9 cellular contexts compared by ENCODE assay signal in genomic region chr11:46889689-46890475, GRCh38. TPM values are rescaled to one million over a fixed set of nuclear protein-coding genes. Genes with fewer than 3 reads are reported as not detected.
DNase-seq lines count a peak whose midpoint lies in the region; ATAC-seq and TF ChIP-seq lines count a peak whose summit lies in the region.
"Had no signal": no experiment of that assay in that cellular context is flagged by ENCODE, and none has a peak within 500 bp of the region (broad histone marks: within the 10 kb centered on the region; RNA-seq: fewer than 3 reads in every experiment).

No MANE protein-coding gene starts in this region.

- DNase-seq in DMS 273 (lab: John Stamatoyannopoulos, UW; ENCODE audit: unreplicated experiment), result peak; percentile 82
- peak; percentile 77 for DNase-seq in NCI-H460 (ENCODE audit: extremely low read depth, low read depth)
- peak; percentile 83 for DNase-seq in activated CD4-positive, alpha-beta T cell treated with anti-CD3 and anti-CD28 coated beads for 36 hours
- DNase-seq in colonic mucosa, result peak; percentile 83
- DNase-seq in lower leg skin (ENCODE audit: low spot score in 2 of 2), result peak; percentile 84 to 91
- DNase-seq in stimulated activated CD4-positive, alpha-beta T cell treated with anti-CD3 and anti-CD28 coated beads, TNF-alpha, amount 100 ng/mL, for 48 hours (ENCODE audit: low read depth in 3 of 3), result peak; percentile 45 to 60 (median 57)

- no peaks in the 10 kb centered on the region for H3K36me3 Mint-ChIP-seq in activated CD4-positive, alpha-beta T cell treated with anti-CD3 and anti-CD28 coated beads for 36 hours (ENCODE audit: low read depth)
- H3K36me3 Mint-ChIP-seq: activated naive CD4-positive, alpha-beta T cell treated with anti-CD3 and anti-CD28 coated beads, Interleukin-2, amount 50 U/mL, for 24 hours had no signal

- TF ChIP-seq POLR2A in lower leg skin (IDR thresholded peaks at IDR 0.05), result no peak

- intact Hi-C loops in activated CD4-positive, alpha-beta T cell treated with anti-CD3 and anti-CD28 coated beads for 36 hours (cut with DNase I, micrococcal nuclease), result loop anchor here (1.0 to 10.0 kb wide), 3 partner anchors 263 to 465 kb away; partner anchors contain the start of gene MYBPC3 (in 1 of the 2)
- intact Hi-C loops in colonic mucosa (cut with DNase I) (loop anchor here (2.0 to 10.0 kb wide), 2 partner anchors 271 to 465 kb away; partner anchors contain the start of gene MYBPC3), lower leg skin (cut with DNase I; ENCODE audit: low total_unique reads) (loop anchor here (2.0 kb wide), 1 partner anchor 271 kb away; no protein-coding TSS in a partner anchor)

- no peaks in the 10 kb centered on the region for H3K9me3 Mint-ChIP-seq in activated CD4-positive, alpha-beta T cell treated with anti-CD3 and anti-CD28 coated beads for 36 hours (ENCODE audit: low read depth)
- H3K9me3 Mint-ChIP-seq: activated naive CD4-positive, alpha-beta T cell treated with anti-CD3 and anti-CD28 coated beads, Interleukin-2, amount 50 U/mL, for 24 hours had no signal

- no peak overlapping the region for H3K9ac ChIP-seq in colonic mucosa (ENCODE audit: low read depth in 2 of 2, low read length in 2 of 2)

- POLR2A ChIA-PET in activated CD4-positive, alpha-beta T cell treated with anti-CD3 and anti-CD28 coated beads for 36 hours (lab: Charles Lee), result no interaction called here

- no peak overlapping the region for H3K27ac Mint-ChIP-seq in activated CD4-positive, alpha-beta T cell treated with anti-CD3 and anti-CD28 coated beads for 36 hours
- H3K27ac Mint-ChIP-seq: activated naive CD4-positive, alpha-beta T cell treated with anti-CD3 and anti-CD28 coated beads, Interleukin-2, amount 50 U/mL, for 24 hours had no signal

- 63 to 65% methylated on average over 23 of the region's 23 CpGs for WGBS in lower leg skin, 2 donors

- peaks cover 2% of the 10 kb centered on the region for H3K4me1 Mint-ChIP-seq in activated CD4-positive, alpha-beta T cell treated with anti-CD3 and anti-CD28 coated beads for 36 hours
- H3K4me1 Mint-ChIP-seq: activated naive CD4-positive, alpha-beta T cell treated with anti-CD3 and anti-CD28 coated beads, Interleukin-2, amount 50 U/mL, for 24 hours had no signal

- no peaks in the 10 kb centered on the region for H3K27me3 Mint-ChIP-seq in activated CD4-positive, alpha-beta T cell treated with anti-CD3 and anti-CD28 coated beads for 36 hours

- no peaks in the 10 kb centered on the region for H3K27me3 ChIP-seq in colonic mucosa

- H3K4me3 ChIP-seq in colonic mucosa (no peak overlapping the region), lower leg skin (ENCODE audit: low read depth, poor library complexity, severe bottlenecking) (no peak overlapping the region)

- TF ChIP-seq CTCF in colonic mucosa (IDR thresholded peaks at IDR 0.05) (peak; percentile 58), lower leg skin (IDR thresholded peaks at IDR 0.05) (peak in 1 of 3 donors; percentile 81)

- H3K27ac ChIP-seq in colonic mucosa, result no peak overlapping the region

- H3K36me3 ChIP-seq in colonic mucosa, result no peaks in the 10 kb centered on the region

- ATAC-seq in HG02642 (IDR thresholded peaks at IDR 0.05; ENCODE audit: poor library complexity, unreplicated experiment) (peak; percentile 65), HG03565 (IDR thresholded peaks at IDR 0.05; ENCODE audit: unreplicated experiment) (no peak)
- ATAC-seq in activated CD4-positive, alpha-beta T cell treated with anti-CD3 and anti-CD28 coated beads for 36 hours, result peak; percentile 86

- no peaks in the 10 kb centered on the region for H3K4me1 ChIP-seq in colonic mucosa

- no peaks in the 10 kb centered on the region for H3K9me3 ChIP-seq in colonic mucosa

- H3K4me3 Mint-ChIP-seq in activated CD4-positive, alpha-beta T cell treated with anti-CD3 and anti-CD28 coated beads for 36 hours, result no peak overlapping the region
- H3K4me3 Mint-ChIP-seq: activated naive CD4-positive, alpha-beta T cell treated with anti-CD3 and anti-CD28 coated beads, Interleukin-2, amount 50 U/mL, for 24 hours had no signal

- CTCF ChIA-PET in activated CD4-positive, alpha-beta T cell treated with anti-CD3 and anti-CD28 coated beads for 36 hours (lab: Charles Lee), result interaction anchor here (0.6 to 4.0 kb wide), 3 partner anchors 23 to 263 kb away, joined by 3 to 29 read pairs (median 4); no protein-coding TSS in a partner anchor

RNA-seq across cellular contexts. Expression of gene LRP4, which starts 28.5 kb away (rescaled TPM):
- 0.54 and 0.81 TPM in 2 replicates for total RNA-seq in NCI-H460 (2014; rRNA removed; shearing (Covaris generic))
- 1.5 and 3.0 TPM in 2 replicates for polyA plus RNA-seq in NCI-H460 (2014; cell fraction: nucleus; rRNA removed)
- total RNA-seq in activated CD4-positive, alpha-beta T cell treated with anti-CD3 and anti-CD28 coated beads for 36 hours, result under 1 TPM; 0.02 to 0.18 TPM
- total RNA-seq in colonic mucosa (10 to 100 TPM; 23.6 to 62.6 TPM), lower leg skin (100 to 1,000 TPM in 3 of 4 donors, 10 to 100 TPM in 1; 65.5 to 164 (median 111) TPM)

RNA-seq across cellular contexts. Expression of gene CKAP5, which starts 43.8 kb away (rescaled TPM):
- 92.0 and 93.7 TPM in 2 replicates for total RNA-seq in NCI-H460 (2014; rRNA removed; shearing (Covaris generic))
- 66.0 and 73.1 TPM in 2 replicates for polyA plus RNA-seq in NCI-H460 (2014; cell fraction: nucleus; rRNA removed)
- 100 to 1,000 TPM; 166 to 183 TPM for total RNA-seq in activated CD4-positive, alpha-beta T cell treated with anti-CD3 and anti-CD28 coated beads for 36 hours
- 100 to 1,000 TPM in 1 of 2 donors, 10 to 100 TPM in 1; 71.2 to 105 TPM for total RNA-seq in colonic mucosa
- total RNA-seq in lower leg skin, result 10 to 100 TPM; 29.3 to 36.2 (median 31.3) TPM

RNA-seq across cellular contexts. Expression of gene CSTPP1, which starts 46.7 kb away (rescaled TPM):
- 14.5 and 16.4 TPM in 2 replicates for total RNA-seq in NCI-H460 (2014; rRNA removed; shearing (Covaris generic))
- 19.5 and 25.2 TPM in 2 replicates for polyA plus RNA-seq in NCI-H460 (2014; cell fraction: nucleus; rRNA removed)
- 10 to 100 TPM; 17.9 to 18.6 TPM for total RNA-seq in activated CD4-positive, alpha-beta T cell treated with anti-CD3 and anti-CD28 coated beads for 36 hours
- total RNA-seq in colonic mucosa (10 to 100 TPM; 35.8 to 63.6 TPM), lower leg skin (10 to 100 TPM; 47.5 to 87.6 (median 57.7) TPM)

Comparison
In these comparisons a context has a peak if more than half of its experiments do, and no peak if none do; other contexts are left out.
1. RNA of gene LRP4, which starts 28.5 kb away (total RNA-seq): 65.5 to 164 TPM in lower leg skin and 23.6 to 62.6 TPM in colonic mucosa; 0.54 to 0.81 TPM in NCI-H460 and 0.02 to 0.18 TPM in activated CD4-positive, alpha-beta T cell treated with anti-CD3 and anti-CD28 coated beads for 36 hours; every median in the first group is over 10 times any median in the second.
2. Peak in every context shown above with its lines, with median percentiles within 50 percentile points of each other: DNase-seq.